Comparison of ENCODE assay signal across 20 cellular contexts in the genomic region with DNA sequence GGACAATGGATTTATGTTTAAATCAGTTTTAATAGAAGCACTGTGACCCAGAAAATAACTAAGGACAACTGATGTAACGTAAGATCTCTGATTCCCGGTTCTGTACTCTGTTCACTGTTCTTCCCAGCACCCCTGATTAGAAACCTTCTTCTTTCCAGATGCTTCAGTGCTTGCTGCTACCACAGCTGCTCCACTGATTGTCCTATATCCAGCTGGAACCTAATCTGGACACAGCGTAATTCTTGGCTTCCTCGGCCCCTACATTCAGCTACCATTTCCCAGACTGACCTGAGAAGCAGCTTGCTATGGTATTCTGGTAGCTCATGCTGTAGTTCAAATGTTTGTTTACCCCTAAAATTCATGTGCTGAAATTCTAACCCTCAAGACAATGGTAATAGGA.
A peak's percentile ranks its signal among the peaks of the same experiment; 100 is the strongest.
DNase-seq lines count a peak whose midpoint lies in the region; ATAC-seq and TF ChIP-seq lines count a peak whose summit lies in the region.
"Had no signal": no experiment of that assay in that cellular context is flagged by ENCODE, and none has a peak within 500 bp of the region (broad histone marks: within the 10 kb centered on the region; RNA-seq: fewer than 3 reads in every experiment).

No MANE protein-coding gene starts in this region.

- no peak overlapping the region for H2BK12ac ChIP-seq in mesenchymal stem cell (ENCODE audit: low read length in 2 of 2)

- H3K27ac ChIP-seq in right atrium auricular region (no peak overlapping the region), GM23338 (ENCODE audit: low read depth) (no peak overlapping the region), mesenchymal stem cell (ENCODE audit: low read length, poor library complexity, severe bottlenecking) (no peak overlapping the region)
- H3K27ac ChIP-seq: 22Rv1; A549; BLaER1 treated with 17β-estradiol and CSF1 and Interleukin-3, amounts not matched to agents 10 nM and 100 nM; C4-2B had no signal

- H3F3A ChIP-seq in GM23338 (replicated peaks; ENCODE audit: low read depth), result no peaks in the 10 kb centered on the region

- no peaks in the 10 kb centered on the region for H3K36me3 Mint-ChIP-seq in GM23338 (ENCODE audit: low read depth)
- H3K36me3 Mint-ChIP-seq: CD8-positive, alpha-beta T cell had no signal

- no peak overlapping the region for H2BK120ac ChIP-seq in mesenchymal stem cell (ENCODE audit: low read depth, low read length)

- TF ChIP-seq CTCF in right atrium auricular region (IDR thresholded peaks at IDR 0.05) (no peak), GM23338 (conservative IDR thresholded peaks at IDR 0.05; ENCODE audit: low read depth in 2 of 2) (no peak)

- H3K9me3 ChIP-seq in right atrium auricular region, result no peaks in the 10 kb centered on the region
- H3K9me3 ChIP-seq in mesenchymal stem cell (ENCODE audit: control insufficient read depth, low read length), result no peaks in the 10 kb centered on the region
- H3K9me3 ChIP-seq: A549, Caco-2 had no signal

- H2BK15ac ChIP-seq in mesenchymal stem cell (ENCODE audit: low read depth, poor library complexity, severe bottlenecking), result no peak overlapping the region

- no peaks in the 10 kb centered on the region for H3K27me3 Mint-ChIP-seq in GM23338 (ENCODE audit: insufficient read depth, low read depth, poor library complexity)
- H3K27me3 Mint-ChIP-seq: B cell; CD4-positive, alpha-beta T cell had no signal

- H3K4me1 Mint-ChIP-seq in GM23338, result no peaks in the 10 kb centered on the region

- H3K79me2 ChIP-seq in GM23338 (replicated peaks; ENCODE audit: insufficient read depth), result no peaks in the 10 kb centered on the region

- H3K14ac ChIP-seq in mesenchymal stem cell (ENCODE audit: low read length in 2 of 2), result no peak overlapping the region

- H3K36me3 ChIP-seq in right atrium auricular region, result no peaks in the 10 kb centered on the region
- H3K36me3 ChIP-seq in GM23338 (ENCODE audit: insufficient read depth), result no peaks in the 10 kb centered on the region
- H3K36me3 ChIP-seq in mesenchymal stem cell (ENCODE audit: control insufficient read depth in 1 of 2, insufficient read depth in 2 of 2, low read depth in 1 of 2, low read length in 2 of 2), result no peaks in the 10 kb centered on the region

- no peak overlapping the region for H3K18ac ChIP-seq in mesenchymal stem cell (ENCODE audit: low read depth in 1 of 2, low read length in 2 of 2)

- H2BK5ac ChIP-seq in mesenchymal stem cell (ENCODE audit: low read depth, low read length, poor library complexity, severe bottlenecking), result no peak overlapping the region

- no peak overlapping the region for H3K23ac ChIP-seq in mesenchymal stem cell (ENCODE audit: low read length in 2 of 2)

- H3K4me2 ChIP-seq in GM23338 (no peak overlapping the region), mesenchymal stem cell (ENCODE audit: low read length, poor library complexity, severe bottlenecking) (no peak overlapping the region)
- H3K4me2 ChIP-seq: A549; BLaER1 treated with 17β-estradiol and CSF1 and Interleukin-3, amounts not matched to agents 10 nM and 100 nM had no signal

- H3K27ac Mint-ChIP-seq in GM23338, result 0 out of 2 replicates have a peak overlapping the region, but pooled peaks have one; percentile 15
- H3K27ac Mint-ChIP-seq: B cell; CD4-positive, alpha-beta T cell; CD8-positive, alpha-beta T cell had no signal

- H4K91ac ChIP-seq in mesenchymal stem cell (ENCODE audit: low read length), result no peak overlapping the region

- no peak overlapping the region for H4K8ac ChIP-seq in mesenchymal stem cell (ENCODE audit: low read length)

- H3K9ac ChIP-seq in mesenchymal stem cell (ENCODE audit: low read length), result no peak overlapping the region
- H3K9ac ChIP-seq: BLaER1 treated with 17β-estradiol and CSF1 and Interleukin-3, amounts not matched to agents 10 nM and 100 nM had no signal

- H3K9me3 Mint-ChIP-seq in GM23338, result no peaks in the 10 kb centered on the region
- H3K9me3 Mint-ChIP-seq: CD4-positive, alpha-beta T cell; CD8-positive, alpha-beta T cell had no signal

- no peak overlapping the region for H2AFZ ChIP-seq in GM23338
- no peak overlapping the region for H2AFZ ChIP-seq in mesenchymal stem cell (ENCODE audit: low read depth, low read length)

- intact Hi-C loops in Right ventricle myocardium inferior (cut with DNase I) (no loop called here), cardiac septum (cut with DNase I) (no loop called here), left ventricle myocardium superior (cut with micrococcal nuclease) (no loop called here)

- peak; percentile 50 for ATAC-seq in Right ventricle myocardium inferior
- peak; percentile 69 for ATAC-seq in left ventricle myocardium superior
- no peak for ATAC-seq in GM23338
- no peak for ATAC-seq in GM21737 (IDR thresholded peaks at IDR 0.05; ENCODE audit: unreplicated experiment)
- ATAC-seq: A549; CD8-positive, alpha-beta T cell; GM12878 had no signal

- DNase-seq in Right ventricle myocardium inferior (ENCODE audit: missing footprints), result no peak
- no peak for DNase-seq in cardiac septum (ENCODE audit: low spot score)
- no peak for DNase-seq in left ventricle myocardium superior
- no peak for DNase-seq in right atrium auricular region (ENCODE audit: low spot score)
- no peak for DNase-seq in GM23338 (ENCODE audit: low spot score)
- DNase-seq in mesenchymal stem cell, result no peak
- no peak for DNase-seq in NCI-H2081 (lab: John Stamatoyannopoulos, UW)
- DNase-seq: AML-193; Caco-2; Calu3; CD4-positive, alpha-beta T cell; CD8-positive, alpha-beta T cell; DMS79 treated with DMSO at 0.1 percent for 48 hours had no signal

- H3K27me3 ChIP-seq in right atrium auricular region (no peaks in the 10 kb centered on the region), GM23338 (ENCODE audit: insufficient read depth) (no peaks in the 10 kb centered on the region), mesenchymal stem cell (ENCODE audit: control insufficient read depth in 1 of 2, insufficient read depth in 1 of 2, low read length in 2 of 2) (no peaks in the 10 kb centered on the region)
- H3K27me3 ChIP-seq: BLaER1 treated with 17β-estradiol and CSF1 and Interleukin-3, amounts not matched to agents 10 nM and 100 nM had no signal

- WGBS in mesenchymal stem cell, result 99% methylated on average over 4 of the region's 4 CpGs

- H2AK5ac ChIP-seq in mesenchymal stem cell (ENCODE audit: low read length, severe bottlenecking), result peak overlapping the region; percentile 53

- peaks cover 8% of the 10 kb centered on the region for H3K9me2 ChIP-seq in GM23338 (ENCODE audit: insufficient read depth)

- no peak overlapping the region for H3K4me3 ChIP-seq in right atrium auricular region
- H3K4me3 ChIP-seq in GM23338, result no peak overlapping the region
- H3K4me3 ChIP-seq in mesenchymal stem cell (ENCODE audit: insufficient read depth in 1 of 2, low read depth in 1 of 2, low read length in 2 of 2), result no peak overlapping the region
- H3K4me3 ChIP-seq: A549; BLaER1 treated with 17β-estradiol and CSF1 and Interleukin-3, amounts not matched to agents 10 nM and 100 nM; GM12878 had no signal

- no peaks in the 10 kb centered on the region for H3K79me1 ChIP-seq in mesenchymal stem cell (replicated peaks; ENCODE audit: low read length, poor library complexity, severe bottlenecking)

- H3K4me3 Mint-ChIP-seq in GM23338, result no peak overlapping the region
- H3K4me3 Mint-ChIP-seq: B cell; CD4-positive, alpha-beta T cell; CD8-positive, alpha-beta T cell had no signal

- H3K4ac ChIP-seq in mesenchymal stem cell (ENCODE audit: low read depth in 1 of 2, low read length in 2 of 2), result no peak overlapping the region

- H4K20me1 ChIP-seq in GM23338 (replicated peaks; ENCODE audit: insufficient read depth), result no peaks in the 10 kb centered on the region
- H4K20me1 ChIP-seq: BLaER1 treated with 17β-estradiol and CSF1 and Interleukin-3, amounts not matched to agents 10 nM and 100 nM had no signal

- H3K4me1 ChIP-seq in right atrium auricular region, result no peaks in the 10 kb centered on the region
- H3K4me1 ChIP-seq in GM23338 (ENCODE audit: insufficient read depth), result no peaks in the 10 kb centered on the region
- peaks cover 2% of the 10 kb centered on the region for H3K4me1 ChIP-seq in mesenchymal stem cell (ENCODE audit: control insufficient read depth, insufficient read depth, low read depth, low read length)
- H3K4me1 ChIP-seq: A549, Caco-2 had no signal

TF ChIP-seq in GM23338, 12 proteins besides CTCF, POLR2A, EP300 and RAD21 (continues in another document):
- TF ChIP-seq, protein P1, sequence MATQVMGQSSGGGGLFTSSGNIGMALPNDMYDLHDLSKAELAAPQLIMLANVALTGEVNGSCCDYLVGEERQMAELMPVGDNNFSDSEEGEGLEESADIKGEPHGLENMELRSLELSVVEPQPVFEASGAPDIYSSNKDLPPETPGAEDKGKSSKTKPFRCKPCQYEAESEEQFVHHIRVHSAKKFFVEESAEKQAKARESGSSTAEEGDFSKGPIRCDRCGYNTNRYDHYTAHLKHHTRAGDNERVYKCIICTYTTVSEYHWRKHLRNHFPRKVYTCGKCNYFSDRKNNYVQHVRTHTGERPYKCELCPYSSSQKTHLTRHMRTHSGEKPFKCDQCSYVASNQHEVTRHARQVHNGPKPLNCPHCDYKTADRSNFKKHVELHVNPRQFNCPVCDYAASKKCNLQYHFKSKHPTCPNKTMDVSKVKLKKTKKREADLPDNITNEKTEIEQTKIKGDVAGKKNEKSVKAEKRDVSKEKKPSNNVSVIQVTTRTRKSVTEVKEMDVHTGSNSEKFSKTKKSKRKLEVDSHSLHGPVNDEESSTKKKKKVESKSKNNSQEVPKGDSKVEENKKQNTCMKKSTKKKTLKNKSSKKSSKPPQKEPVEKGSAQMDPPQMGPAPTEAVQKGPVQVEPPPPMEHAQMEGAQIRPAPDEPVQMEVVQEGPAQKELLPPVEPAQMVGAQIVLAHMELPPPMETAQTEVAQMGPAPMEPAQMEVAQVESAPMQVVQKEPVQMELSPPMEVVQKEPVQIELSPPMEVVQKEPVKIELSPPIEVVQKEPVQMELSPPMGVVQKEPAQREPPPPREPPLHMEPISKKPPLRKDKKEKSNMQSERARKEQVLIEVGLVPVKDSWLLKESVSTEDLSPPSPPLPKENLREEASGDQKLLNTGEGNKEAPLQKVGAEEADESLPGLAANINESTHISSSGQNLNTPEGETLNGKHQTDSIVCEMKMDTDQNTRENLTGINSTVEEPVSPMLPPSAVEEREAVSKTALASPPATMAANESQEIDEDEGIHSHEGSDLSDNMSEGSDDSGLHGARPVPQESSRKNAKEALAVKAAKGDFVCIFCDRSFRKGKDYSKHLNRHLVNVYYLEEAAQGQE (IDR thresholded peaks at IDR 0.05; ENCODE audit: unreplicated experiment), result no peak
- no peak for TF ChIP-seq NANOG (IDR thresholded peaks at IDR 0.05; ENCODE audit: borderline replicate concordance)
- no peak for TF ChIP-seq ZNF114 (CRISPR knock-in tag; IDR thresholded peaks at IDR 0.05)
- no peak for TF ChIP-seq STAT1 (IDR thresholded peaks at IDR 0.05; ENCODE audit: unreplicated experiment)
- no peak for TF ChIP-seq CREB1 (CRISPR knock-in tag; IDR thresholded peaks at IDR 0.05; ENCODE audit: low read depth)
- no peak for TF ChIP-seq ZNF331 (CRISPR knock-in tag; IDR thresholded peaks at IDR 0.05; ENCODE audit: low read depth)
- no peak for TF ChIP-seq POLR2AphosphoS5 (IDR thresholded peaks at IDR 0.05; ENCODE audit: low read depth)
- TF ChIP-seq EZH2phosphoT487 (IDR thresholded peaks at IDR 0.05; ENCODE audit: unreplicated experiment), result no peak
- no peak for TF ChIP-seq JUNB (IDR thresholded peaks at IDR 0.05; ENCODE audit: unreplicated experiment)
- TF ChIP-seq EZH2 (IDR thresholded peaks at IDR 0.05; ENCODE audit: low read depth, unreplicated experiment), result no peak

Comparison
In these comparisons a context has a peak if more than half of its experiments do, and no peak if none do; other contexts are left out.
1. ATAC-seq: peak in Right ventricle myocardium inferior (single experiment) and left ventricle myocardium superior (single experiment); none in GM23338 (single experiment) and GM21737 (single experiment).